8 cellular contexts compared by ENCODE assay signal in genomic region chr22:31345331-31346254, GRCh38. TPM values are rescaled to one million over a fixed set of nuclear protein-coding genes. Genes with fewer than 3 reads are reported as not detected.
A peak's percentile ranks its signal among the peaks of the same experiment; 100 is the strongest.
DNase-seq lines count a peak whose midpoint lies in the region; ATAC-seq and TF ChIP-seq lines count a peak whose summit lies in the region.

No MANE protein-coding gene starts in this region.

- ATAC-seq in GM21526 (IDR thresholded peaks at IDR 0.05; ENCODE audit: low FRiP score, unreplicated experiment), result peak; percentile 38
- peak; percentile 7; the same call in 2 of the 3 replicates for ATAC-seq in RWPE2 (ENCODE audit: low read depth)

- H3K36me3 ChIP-seq in RWPE2 (ENCODE audit: low read depth) (peaks cover 44% of the 10 kb centered on the region), stomach (peaks cover 0 to 23% (median 21%) of the 10 kb centered on the region in 4 donors)

- TF ChIP-seq CTCF in Calu3 (IDR thresholded peaks at IDR 0.05; ENCODE audit: unreplicated experiment) (peak; percentile 95), RWPE2 (IDR thresholded peaks at IDR 0.05; ENCODE audit: poor library complexity, severe bottlenecking) (peak; percentile 97), fibroblast of villous mesenchyme (IDR thresholded peaks at IDR 0.05; ENCODE audit: insufficient read depth, low read depth, low read length) (peak; percentile 77), neural crest cell (conservative IDR thresholded peaks at IDR 0.05) (peak; percentile 90), stomach (IDR thresholded peaks at IDR 0.05) (peak in 5 of 7 experiments; percentile 77 to 93 (median 87))

- H3K4me1 Mint-ChIP-seq in Calu3 (ENCODE audit: low read depth, unreplicated experiment), result peaks cover 55% of the 10 kb centered on the region
- H3K4me1 Mint-ChIP-seq in neural crest cell, result peaks cover 63% of the 10 kb centered on the region

- no peak for TF ChIP-seq EP300 in stomach (IDR thresholded peaks at IDR 0.05)

- DNase-seq in Calu3 (peak; percentile 88), Kasumi-1 (lab: John Stamatoyannopoulos, UW) (peak; percentile 69 to 76), RWPE2 (ENCODE audit: low spot score) (peak; percentile 75), fibroblast of villous mesenchyme (ENCODE audit: low read depth) (peak; percentile 85), neural crest cell (ENCODE audit: low read depth, low spot score) (peak; percentile 80), stomach (peak; percentile 88)
- DNase-seq in activated effector memory CD4-positive, alpha-beta T cell treated with anti-CD3 and anti-CD28 coated beads, Interleukin-2, amount 50 U/mL, for 16 hours, result peak; percentile 95

- H3K9me3 Mint-ChIP-seq in Calu3 (ENCODE audit: low read depth, unreplicated experiment) (no peaks in the 10 kb centered on the region), neural crest cell (no peaks in the 10 kb centered on the region)

- H3K27me3 Mint-ChIP-seq in Calu3 (ENCODE audit: unreplicated experiment) (no peaks in the 10 kb centered on the region), neural crest cell (ENCODE audit: low read depth) (peaks cover 5% of the 10 kb centered on the region)

- H3K4me1 ChIP-seq in RWPE2 (ENCODE audit: insufficient read depth, poor library complexity, severe bottlenecking) (peaks cover 18% of the 10 kb centered on the region), stomach (peaks cover 55 to 69% (median 66%) of the 10 kb centered on the region in 4 donors)

- CTCF ChIA-PET in Calu3 (lab: Charles Lee), result interaction anchor here (1.6 kb wide), 1 partner anchor 32 kb away, joined by 5 read pairs; no protein-coding TSS in a partner anchor

- no peaks in the 10 kb centered on the region for H3K9me3 ChIP-seq in RWPE2 (ENCODE audit: severe bottlenecking)
- no peaks in the 10 kb centered on the region for H3K9me3 ChIP-seq in stomach

- peak overlapping the region; percentile 89 for H3K27ac ChIP-seq in RWPE2 (ENCODE audit: poor library complexity, severe bottlenecking)
- H3K27ac ChIP-seq in stomach, result peak overlapping the region; percentile 88 to 95 (median 89)

- no TSS peak for BruUV-seq in Calu3 (replicated peaks; lab: Mats Ljungman, UMichigan)

- 1 to 4% (median 1%) methylated on average over 37 to 122 of the region's 126 CpGs for WGBS in stomach, 5 donors

- peaks cover 71% of the 10 kb centered on the region for H3K36me3 Mint-ChIP-seq in Calu3 (ENCODE audit: insufficient read depth, unreplicated experiment)
- peaks cover 9% of the 10 kb centered on the region for H3K36me3 Mint-ChIP-seq in neural crest cell (ENCODE audit: low read depth)

- no peak for TF ChIP-seq POLR2A in stomach (IDR thresholded peaks at IDR 0.05)

- H3K4me3 ChIP-seq in RWPE2 (ENCODE audit: severe bottlenecking), result peak overlapping the region; percentile 47
- H3K4me3 ChIP-seq in fibroblast of villous mesenchyme (ENCODE audit: low read depth, low read length), result peak overlapping the region; percentile 72
- H3K4me3 ChIP-seq in stomach, result peak overlapping the region; percentile 62 to 76 (median 72)

- intact Hi-C loops in Calu3 (cut with micrococcal nuclease; ENCODE audit: unreplicated experiment), result no loop called here
- intact Hi-C loops in stomach (cut with DNase I; ENCODE audit: low total_unique reads), result no loop called here

- H3K27ac Mint-ChIP-seq in Calu3 (ENCODE audit: unreplicated experiment) (peak overlapping the region; percentile 58), neural crest cell (ENCODE audit: unreplicated experiment) (peak overlapping the region; percentile 57)

- H3K27me3 ChIP-seq in RWPE2 (ENCODE audit: insufficient read depth, poor library complexity, severe bottlenecking), result no peaks in the 10 kb centered on the region
- H3K27me3 ChIP-seq in stomach, result no peaks in the 10 kb centered on the region

- H3K4me3 Mint-ChIP-seq in Calu3 (ENCODE audit: low read depth, unreplicated experiment) (peak overlapping the region; percentile 81), neural crest cell (peak overlapping the region; percentile 98)

RNA-seq across cellular contexts. Expression of gene PATZ1, which starts 0.6 kb away (rescaled TPM):
- 35.0 and 35.5 TPM in 2 replicates for total RNA-seq in Calu3 (2022)
- 15.1 and 19.0 TPM in 2 replicates for total RNA-seq in fibroblast of villous mesenchyme
- total RNA-seq in neural crest cell, result 104 and 105 TPM in 2 replicates
- total RNA-seq in stomach, result 10 to 100 TPM in 3 of 5 donors, 1 to 10 TPM in 2; 4.9 to 20.9 (median 14.1) TPM
- 10 to 100 TPM in 2 of 3 donors, 1 to 10 TPM in 1; 7.8 to 21.1 (median 13.8) TPM for polyA plus RNA-seq in stomach

RNA-seq across cellular contexts. Expression of gene PIK3IP1, which starts 53.3 kb away (rescaled TPM):
- total RNA-seq in Calu3 (2022) (6.2 and 7.5 TPM in 2 replicates), fibroblast of villous mesenchyme (11.2 and 18.0 TPM in 2 replicates), neural crest cell (1.8 and 2.3 TPM in 2 replicates), stomach (10 to 100 TPM in 3 of 5 donors, 1 to 10 TPM in 2; 3.5 to 53.0 (median 20.5) TPM)
- polyA plus RNA-seq in stomach, result 1 to 10 TPM; 6.6 to 8.5 (median 7.6) TPM

RNA-seq across cellular contexts. Expression of gene DRG1, which starts 53.8 kb away (rescaled TPM):
- total RNA-seq in Calu3 (2022) (68.8 and 75.2 TPM in 2 replicates), fibroblast of villous mesenchyme (75.4 and 92.8 TPM in 2 replicates), neural crest cell (80.5 and 84.1 TPM in 2 replicates), stomach (10 to 100 TPM in 4 of 5 donors, 1 to 10 TPM in 1; 9.4 to 62.2 (median 35.0) TPM)
- 10 to 100 TPM; 43.9 to 51.2 (median 46.2) TPM for polyA plus RNA-seq in stomach

Comparison
In these comparisons a context has a peak if more than half of its experiments do, and no peak if none do; other contexts are left out.
1. Peak in every context shown above with its lines: DNase-seq, ATAC-seq, H3K4me3 ChIP-seq and H3K27ac ChIP-seq.